8 cellular contexts compared by ENCODE assay signal in genomic region chr3:189233225-189233858, GRCh38.
DNase-seq lines count a peak whose midpoint lies in the region; ATAC-seq, FAIRE-seq and TF ChIP-seq lines count a peak whose summit lies in the region.

No MANE protein-coding gene starts in this region.

- dilution Hi-C loops in IMR-90 (cut with HindIII; ENCODE audit: low sequenced_read_pairs, unreplicated experiment): no loop called here

- no peak overlapping the region for H2BK5ac ChIP-seq in IMR-90 (ENCODE audit: low read depth, low read length, poor library complexity, severe bottlenecking)

- CTCF ChIA-PET in IMR-90 (lab: Yijun Ruan, JAX) (interaction anchor here (0.6 to 1.5 kb wide), 5 partner anchors 12 to 1493 kb away, joined by 3 read pairs; no protein-coding TSS in a partner anchor), HepG2 (lab: Yijun Ruan, JAX; ENCODE audit: low intra/inter-chr PET ratio, low total read pairs) (no interaction called here)

- no peak overlapping the region for H2AK9ac ChIP-seq in IMR-90 (replicated peaks; ENCODE audit: low read depth, low read length, poor library complexity)

- H2AK5ac ChIP-seq in IMR-90 (ENCODE audit: low read depth, low read length): no peak overlapping the region

- H2AFZ ChIP-seq in IMR-90 (replicated peaks; ENCODE audit: low read length, poor library complexity) (peak overlapping the region; percentile 54), HepG2 (ENCODE audit: low read length) (no peak overlapping the region)

- no peaks in the 10 kb centered on the region for H3K9me3 ChIP-seq in IMR-90 (ENCODE audit: control insufficient read depth, insufficient read depth, low read length)
- H3K9me3 ChIP-seq in HepG2 (ENCODE audit: low read length): no peaks in the 10 kb centered on the region

- no peak overlapping the region for H3K4me2 ChIP-seq in IMR-90 (ENCODE audit: low read depth, low read length)
- H3K4me2 ChIP-seq in HepG2 (ENCODE audit: low read depth, low read length): no peak overlapping the region

- H3K14ac ChIP-seq in IMR-90 (replicated peaks; ENCODE audit: low read depth, low read length): no peak overlapping the region

- TF ChIP-seq CTCF in IMR-90 (conservative IDR thresholded peaks at IDR 0.05; ENCODE audit: low read depth, low read length) (peak; percentile 55), choroid plexus epithelial cell (conservative IDR thresholded peaks at IDR 0.05; ENCODE audit: low read depth, low read length) (peak; percentile 87), HepG2 (CRISPR knock-in tag; IDR thresholded peaks at IDR 0.05) (peak; percentile 80)

- H4K8ac ChIP-seq in IMR-90 (ENCODE audit: low read depth in 2 of 2, low read length in 2 of 2): no peak overlapping the region

- no peak overlapping the region for H3K4me3 ChIP-seq in IMR-90 (ENCODE audit: insufficient read depth, low read depth, low read length)
- no peak overlapping the region for H3K4me3 ChIP-seq in choroid plexus epithelial cell (ENCODE audit: low read depth, low read length)
- H3K4me3 ChIP-seq in HepG2 (replicated peaks in 1 of 3; ENCODE audit: insufficient read depth in 1 of 3, low read depth in 2 of 3, low read length in 3 of 3): no peak overlapping the region

- H3K18ac ChIP-seq in IMR-90 (ENCODE audit: low read depth, low read length): no peak overlapping the region

- no peak overlapping the region for H4K91ac ChIP-seq in IMR-90 (ENCODE audit: insufficient read depth, low read depth, low read length)

- TF ChIP-seq RAD21 in IMR-90 (IDR thresholded peaks at IDR 0.05; ENCODE audit: low read length) (peak; percentile 68), HepG2 (CRISPR knock-in tag; IDR thresholded peaks at IDR 0.05) (no peak)

- intact Hi-C loops in IMR-90 (cut with micrococcal nuclease) (no loop called here), HepG2 (cut with micrococcal nuclease; ENCODE audit: unreplicated experiment) (loop anchor here (2.0 kb wide), 2 partner anchors 1493 to 1915 kb away; no protein-coding TSS in a partner anchor)

- no peak overlapping the region for H3K4ac ChIP-seq in IMR-90 (ENCODE audit: low read depth, low read length)

- H3K79me2 ChIP-seq in HepG2 (ENCODE audit: insufficient read depth, low read length): no peaks in the 10 kb centered on the region

- H3K4me1 ChIP-seq in IMR-90 (ENCODE audit: control insufficient read depth, insufficient read depth, low read length) (no peaks in the 10 kb centered on the region), HepG2 (ENCODE audit: insufficient read depth, low read length) (no peaks in the 10 kb centered on the region)

- H2BK20ac ChIP-seq in IMR-90 (ENCODE audit: low read depth, low read length): no peak overlapping the region

- in situ Hi-C loops in IMR-90 (cut with MboI; ENCODE audit: low sequenced_read_pairs) (loop anchor here (25.0 kb wide), 1 partner anchor 1521 kb away; the partner anchor contains the start of gene RTP2), HepG2 (cut with HindIII; ENCODE audit: extremely low pct_ligation_motif_present, low pct_unique_long_range_greater_than_20kb) (no loop called here)

- WGBS in IMR-90 (ENCODE audit: extremely low coverage in 2 of 2, insufficient read length in 1 of 2), 2 experiments: 8% methylated on average over 2 of the region's 5 CpGs; no CpG with 5 or more reads in 1 of the 2 experiments
- under 1% methylated on average over 5 of the region's 5 CpGs for WGBS in HepG2 (ENCODE audit: low lambda C conversion rate)

- H2BK120ac ChIP-seq in IMR-90 (ENCODE audit: low read depth, low read length): no peak overlapping the region

- H4K5ac ChIP-seq in IMR-90 (ENCODE audit: low read depth, low read length): no peak overlapping the region

- no peaks in the 10 kb centered on the region for H3K9me1 ChIP-seq in IMR-90 (ENCODE audit: insufficient read depth, low read length)

- peaks cover 13% of the 10 kb centered on the region for H3K27me3 ChIP-seq in IMR-90 (ENCODE audit: control insufficient read depth, insufficient read depth, low read length)
- no peaks in the 10 kb centered on the region for H3K27me3 ChIP-seq in HepG2 (ENCODE audit: control insufficient read depth in 1 of 2, insufficient read depth in 2 of 2, low read length in 2 of 2)

- POLR2A ChIA-PET in IMR-90 (lab: Charles Lee; ENCODE audit: unreplicated experiment) (no interaction called here), HepG2 (lab: Yijun Ruan, JAX) (no interaction called here)

- H3K56ac ChIP-seq in IMR-90 (ENCODE audit: extremely low read depth, insufficient read depth, low read length): no peak overlapping the region

- no peak overlapping the region for H3K23ac ChIP-seq in IMR-90 (ENCODE audit: low read depth, low read length)

- peak; percentile 43 for DNase-seq in DMS79 (lab: John Stamatoyannopoulos, UW)
- peak; percentile 53 for DNase-seq in IMR-90
- DNase-seq in OCI-M1 (lab: John Stamatoyannopoulos, UW): peak; percentile 40
- peak; percentile 82 for DNase-seq in choroid plexus epithelial cell (ENCODE audit: low read depth)
- DNase-seq in HepG2 (ENCODE audit: low spot score): peak; percentile 39
- DNase-seq in superior temporal gyrus (ENCODE audit: extremely low spot score): peak; percentile 79

- H3K27ac ChIP-seq in IMR-90 (ENCODE audit: insufficient read depth, low read length) (no peak overlapping the region), HepG2 (ENCODE audit: extremely low read length, insufficient read depth, low read length) (no peak overlapping the region)

- BruUV-seq in IMR-90 (replicated peaks; lab: Mats Ljungman, UMichigan) (no TSS peak), HepG2 (replicated peaks; lab: Mats Ljungman, UMichigan) (no TSS peak)

- FAIRE-seq in HepG2 (lab: Jason Lieb, UNC): peak; percentile 80

- TF ChIP-seq EP300 in HepG2 (IDR thresholded peaks at IDR 0.05; ENCODE audit: low read depth in 2 of 2, low read length in 2 of 2): no peak
- TF ChIP-seq EP300 in HepG2 (CRISPR knock-in tag; IDR thresholded peaks at IDR 0.05; ENCODE audit: borderline replicate concordance): no peak

- no peak overlapping the region for H2BK15ac ChIP-seq in IMR-90 (ENCODE audit: low read depth, low read length)

- H3K36me3 ChIP-seq in IMR-90 (ENCODE audit: control insufficient read depth, insufficient read depth, low read length) (no peaks in the 10 kb centered on the region), HepG2 (replicated peaks in 1 of 2; ENCODE audit: control insufficient read depth in 1 of 2, insufficient read depth in 2 of 2, low read length in 2 of 2) (no peaks in the 10 kb centered on the region)

- TF ChIP-seq POLR2A in IMR-90 (IDR thresholded peaks at IDR 0.05; ENCODE audit: low read depth, low read length) (no peak), HepG2 (IDR thresholded peaks at IDR 0.05; ENCODE audit: insufficient read depth in 1 of 2, low read depth in 2 of 2, low read length in 2 of 2) (no peak)

- H3K79me1 ChIP-seq in IMR-90 (ENCODE audit: low read depth in 1 of 2, low read length in 2 of 2): no peaks in the 10 kb centered on the region

- peak; percentile 90 for ATAC-seq in IMR-90 (ENCODE audit: low read depth)
- ATAC-seq in HepG2: peak; percentile 91
- ATAC-seq in GM19023 (IDR thresholded peaks at IDR 0.05; ENCODE audit: unreplicated experiment): no peak
- ATAC-seq in activated CD4-positive, CD25-positive, alpha-beta regulatory T cell treated with anti-CD3 and anti-CD28 coated beads, Interleukin-2, amount 50 U/mL, for 24 hours: no peak

- H4K20me1 ChIP-seq in IMR-90 (ENCODE audit: insufficient read depth, low read length) (no peaks in the 10 kb centered on the region), HepG2 (ENCODE audit: insufficient read depth, low read length) (no peaks in the 10 kb centered on the region)

- no peak overlapping the region for H3K9ac ChIP-seq in IMR-90 (ENCODE audit: low read depth, low read length)
- H3K9ac ChIP-seq in HepG2 (ENCODE audit: insufficient read depth, low read depth, low read length): no peak overlapping the region

TF ChIP-seq in IMR-90, 13 proteins besides CTCF, POLR2A, EP300 and RAD21:
- TF ChIP-seq RCOR1 (IDR thresholded peaks at IDR 0.05; ENCODE audit: insufficient replicate concordance, low read length) (no peak), MAZ (IDR thresholded peaks at IDR 0.05; ENCODE audit: borderline replicate concordance, low read depth, low read length) (no peak), SMC3 (IDR thresholded peaks at IDR 0.05; ENCODE audit: low read depth, low read length) (peak; percentile 49; the same call in 1 of the 2 replicates)

TF ChIP-seq in HepG2, 621 proteins besides CTCF, POLR2A, EP300 and RAD21 (continues in another document):
- TF ChIP-seq ASH2L (IDR thresholded peaks at IDR 0.05; ENCODE audit: insufficient read length, low read depth, low read length) (no peak), REXO4 (CRISPR knock-in tag; IDR thresholded peaks at IDR 0.05; ENCODE audit: borderline replicate concordance) (no peak), PRDM4 (CRISPR knock-in tag; IDR thresholded peaks at IDR 0.05; ENCODE audit: borderline replicate concordance) (no peak), STAG1 (CRISPR knock-in tag; IDR thresholded peaks at IDR 0.05) (peak; percentile 79), SMC3 (IDR thresholded peaks at IDR 0.05; ENCODE audit: low read length) (peak; percentile 35; the same call in 1 of the 2 replicates), ZNF546 (CRISPR knock-in tag; conservative IDR thresholded peaks at IDR 0.05) (no peak), HOXA9 (CRISPR knock-in tag; IDR thresholded peaks at IDR 0.05; ENCODE audit: borderline replicate concordance) (no peak)

Comparison
In these comparisons a context has a peak if more than half of its experiments do, and no peak if none do; other contexts are left out.
1. ATAC-seq: peak in IMR-90 (single experiment) and HepG2 (single experiment); none in GM19023 (single experiment) and activated CD4-positive, CD25-positive, alpha-beta regulatory T cell treated with anti-CD3 and anti-CD28 coated beads, Interleukin-2, amount 50 U/mL, for 24 hours (0 of 2).
2. Peak in every context shown above with its lines, with median percentiles within 50 percentile points of each other: DNase-seq and CTCF ChIP-seq.